Comparison of ENCODE assay signal across 8 cellular contexts in the genomic region with DNA sequence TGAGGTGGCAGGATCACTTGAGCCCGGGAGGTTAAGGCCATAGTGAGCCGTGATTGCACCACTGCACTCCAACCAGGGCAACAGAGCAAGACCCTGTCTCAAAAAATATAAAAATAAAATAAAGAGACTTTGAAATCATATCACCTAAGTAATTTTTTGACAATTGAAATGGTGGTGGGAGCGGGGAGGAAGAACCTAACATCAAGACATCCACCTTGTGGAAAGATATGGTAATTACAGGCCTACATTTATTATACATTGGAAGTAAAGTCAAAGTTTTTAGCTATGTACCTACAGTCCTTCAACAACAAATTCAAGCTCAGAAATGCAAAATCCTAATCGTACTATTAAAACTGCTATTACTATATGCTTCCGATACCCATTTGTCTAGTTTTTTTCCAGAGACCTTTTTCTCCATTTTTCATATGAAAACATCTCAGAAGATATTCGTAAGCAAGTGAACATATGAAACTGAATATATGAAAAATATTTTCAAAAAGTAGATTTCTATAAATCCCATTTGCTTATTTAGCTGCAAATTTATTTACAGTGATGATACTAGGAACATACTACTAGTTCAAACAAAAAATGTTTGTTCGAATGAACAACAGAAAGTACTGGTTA.
A peak's percentile ranks its signal among the peaks of the same experiment; 100 is the strongest.
DNase-seq lines count a peak whose midpoint lies in the region; ATAC-seq, FAIRE-seq and TF ChIP-seq lines count a peak whose summit lies in the region.

No MANE protein-coding gene starts in this region.

- H3K27me3 ChIP-seq in right cardiac atrium (ENCODE audit: control insufficient read depth, insufficient read depth) (no peaks in the 10 kb centered on the region), K562 (ENCODE audit: control insufficient read depth in 2 of 2, insufficient read depth in 2 of 2, low read length in 2 of 2) (no peaks in the 10 kb centered on the region), liver (ENCODE audit: control insufficient read depth in 4 of 4, insufficient read depth in 4 of 4, low read length in 3 of 4) (no peaks in the 10 kb centered on the region)

- no peak for TF ChIP-seq POLR2A in K562 (conservative IDR thresholded peaks at IDR 0.05)

- no peaks in the 10 kb centered on the region for H3K9me1 ChIP-seq in K562 (ENCODE audit: control insufficient read depth, insufficient read depth, low read length)

- peak; percentile 12 to 45; a peak in 2 of 4 replicates for TF ChIP-seq RAD21 in K562 (CRISPR knock-in tag; conservative IDR thresholded peaks at IDR 0.05 in 1 of 2, IDR thresholded peaks at IDR 0.05 in 1 of 2)
- TF ChIP-seq RAD21 in liver (IDR thresholded peaks at IDR 0.05) = peak; percentile 64 to 68

- H3K9me3 Mint-ChIP-seq in activated T-helper 17 cell treated with anti-CD3 and anti-CD28 coated beads, Interleukin-2, amount 50 U/mL, for 72 hours = no peaks in the 10 kb centered on the region

- H3K36me3 Mint-ChIP-seq in activated T-helper 17 cell treated with anti-CD3 and anti-CD28 coated beads, Interleukin-2, amount 50 U/mL, for 72 hours (ENCODE audit: low read depth) = no peaks in the 10 kb centered on the region

- H3K9me3 ChIP-seq in right cardiac atrium (ENCODE audit: control insufficient read depth, low read length) (no peaks in the 10 kb centered on the region), K562 (replicated peaks; ENCODE audit: control insufficient read depth, insufficient read depth, low read depth, low read length) (no peaks in the 10 kb centered on the region), liver (ENCODE audit: control insufficient read depth in 4 of 4, low read length in 3 of 4) (no peaks in the 10 kb centered on the region)

- peak; percentile 72 for FAIRE-seq in K562 (lab: Jason Lieb, UNC)

- H3K79me2 ChIP-seq in K562 (ENCODE audit: control insufficient read depth, insufficient read depth, low read length) = no peaks in the 10 kb centered on the region

- H3K27ac Mint-ChIP-seq in activated T-helper 17 cell treated with anti-CD3 and anti-CD28 coated beads, Interleukin-2, amount 50 U/mL, for 72 hours = no peak overlapping the region

- no peak overlapping the region for H3K4me2 ChIP-seq in K562 (ENCODE audit: insufficient read depth, low read length)

- intact Hi-C loops in Right ventricle myocardium superior (cut with DNase I) (no loop called here), right cardiac atrium (cut with DNase I) (loop anchor here in 3 of 4 donors (2.0 to 5.0 kb wide), 3 partner anchors 65 to 68 kb away; no protein-coding TSS in a partner anchor), K562 (cut with micrococcal nuclease) (loop anchor here (1.0 kb wide), 1 partner anchor 67 kb away; no protein-coding TSS in a partner anchor)

- CTCF ChIA-PET in K562 (lab: Yijun Ruan, JAX; ENCODE audit: low intra/inter-chr PET ratio) = interaction anchor here (0.6 kb wide), 1 partner anchor 251 kb away, joined by 3 read pairs; no protein-coding TSS in a partner anchor

- in situ Hi-C loops in K562 (cut with MboI) = no loop called here

- H3K4me1 Mint-ChIP-seq in activated T-helper 17 cell treated with anti-CD3 and anti-CD28 coated beads, Interleukin-2, amount 50 U/mL, for 72 hours = no peaks in the 10 kb centered on the region

- H3K9ac ChIP-seq in K562 (ENCODE audit: insufficient read depth in 1 of 2, low read depth in 2 of 2, low read length in 2 of 2) = no peak overlapping the region
- H3K9ac ChIP-seq in liver (ENCODE audit: low read depth in 1 of 2, low read length in 2 of 2) = no peak overlapping the region

- DNase-seq in Right ventricle myocardium superior (no peak), right cardiac atrium (no peak), NCI-H2107 (lab: John Stamatoyannopoulos, UW) (peak; percentile 18), K562 (ENCODE audit: extremely low read depth in 1 of 4, low spot score in 3 of 4) (peak; percentile 30 to 38 (median 35))

- no peak overlapping the region for H2AFZ ChIP-seq in K562 (ENCODE audit: low read depth, low read length)

- H3K27ac ChIP-seq in right cardiac atrium (ENCODE audit: low read length) = no peak overlapping the region
- H3K27ac ChIP-seq in K562 (ENCODE audit: extremely low read depth, low read depth, low read length) = no peak overlapping the region
- no peak overlapping the region for H3K27ac ChIP-seq in liver (ENCODE audit: low read depth in 1 of 2, low read length in 2 of 2)

- H3K4me3 Mint-ChIP-seq in activated T-helper 17 cell treated with anti-CD3 and anti-CD28 coated beads, Interleukin-2, amount 50 U/mL, for 72 hours = no peak overlapping the region

- ATAC-seq in Right ventricle myocardium superior (ENCODE audit: poor library complexity) = peak; percentile 61
- no peak for ATAC-seq in right cardiac atrium
- ATAC-seq in K562 = peak; percentile 72
- no peak for ATAC-seq in HG03442 (IDR thresholded peaks at IDR 0.05; ENCODE audit: unreplicated experiment)
- ATAC-seq in HG03108 (IDR thresholded peaks at IDR 0.05; ENCODE audit: unreplicated experiment) = no peak
- ATAC-seq in activated T-helper 17 cell treated with anti-CD3 and anti-CD28 coated beads, Interleukin-2, amount 50 U/mL, for 72 hours (replicated peaks) = no peak

- H3K4me3 ChIP-seq in right cardiac atrium (ENCODE audit: low read length) (no peak overlapping the region), K562 (no peak overlapping the region), liver (ENCODE audit: low read depth in 1 of 3, low read length in 3 of 3) (no peak overlapping the region)

- BruUV-seq in K562 (replicated peaks; lab: Mats Ljungman, UMichigan) = no TSS peak

- no peaks in the 10 kb centered on the region for H4K20me1 ChIP-seq in K562 (replicated peaks; ENCODE audit: control insufficient read depth, insufficient read depth, low read length)

- no peaks in the 10 kb centered on the region for H3K4me1 ChIP-seq in right cardiac atrium (ENCODE audit: control insufficient read depth, insufficient read depth, low read length)
- no peaks in the 10 kb centered on the region for H3K4me1 ChIP-seq in K562 (replicated peaks in 1 of 2; ENCODE audit: control insufficient read depth in 2 of 2, insufficient read depth in 2 of 2, low read length in 2 of 2)
- H3K4me1 ChIP-seq in liver (ENCODE audit: control insufficient read depth in 4 of 4, insufficient read depth in 4 of 4, low read length in 3 of 4) = no peaks in the 10 kb centered on the region

- TF ChIP-seq EP300 in K562 (IDR thresholded peaks at IDR 0.05; ENCODE audit: low read length) = no peak

- no peaks in the 10 kb centered on the region for H3K36me3 ChIP-seq in K562 (ENCODE audit: control insufficient read depth, insufficient read depth, low read length)
- H3K36me3 ChIP-seq in liver (ENCODE audit: control insufficient read depth in 4 of 4, insufficient read depth in 3 of 4, low read depth in 1 of 4, low read length in 3 of 4) = no peaks in the 10 kb centered on the region

- TF ChIP-seq CTCF in K562 (IDR thresholded peaks at IDR 0.05 in 2 of 3, conservative IDR thresholded peaks at IDR 0.05 in 1 of 3; ENCODE audit: insufficient read depth in 2 of 3, low read depth in 1 of 3, low read length in 3 of 3) (peak; percentile 24 to 61 (median 46); a peak in 4 of 6 replicates), liver (IDR thresholded peaks at IDR 0.05; ENCODE audit: low read depth, low read length, missing input control) (peak; percentile 73)

- POLR2A ChIA-PET in K562 (lab: Yijun Ruan, JAX) = interaction anchor here (0.9 kb wide), 1 partner anchor 11 kb away, joined by 3 read pairs; no protein-coding TSS in a partner anchor

- 65% methylated on average over 7 of the region's 7 CpGs for WGBS in right cardiac atrium
- 4% methylated on average over 7 of the region's 7 CpGs for WGBS in K562 (ENCODE audit: insufficient coverage, low coverage, missing lambda C conversion rate)
- 57% methylated on average over 7 of the region's 7 CpGs for WGBS in liver

- H3K27me3 Mint-ChIP-seq in activated T-helper 17 cell treated with anti-CD3 and anti-CD28 coated beads, Interleukin-2, amount 50 U/mL, for 72 hours = no peaks in the 10 kb centered on the region

TF ChIP-seq in liver, 16 proteins besides CTCF, POLR2A, EP300 and RAD21 (continues in another document):
- TF ChIP-seq EGR1 (IDR thresholded peaks at IDR 0.05; ENCODE audit: low read depth in 2 of 2) (no peak), SP1 (IDR thresholded peaks at IDR 0.05) (no peak), HNF4A (conservative IDR thresholded peaks at IDR 0.05) (no peak), TAF1 (conservative IDR thresholded peaks at IDR 0.05) (no peak), HNF4G (IDR thresholded peaks at IDR 0.05) (no peak)
- TF ChIP-seq, protein P1, sequence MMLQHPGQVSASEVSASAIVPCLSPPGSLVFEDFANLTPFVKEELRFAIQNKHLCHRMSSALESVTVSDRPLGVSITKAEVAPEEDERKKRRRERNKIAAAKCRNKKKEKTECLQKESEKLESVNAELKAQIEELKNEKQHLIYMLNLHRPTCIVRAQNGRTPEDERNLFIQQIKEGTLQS (IDR thresholded peaks at IDR 0.05) = no peak
- TF ChIP-seq, protein P2, sequence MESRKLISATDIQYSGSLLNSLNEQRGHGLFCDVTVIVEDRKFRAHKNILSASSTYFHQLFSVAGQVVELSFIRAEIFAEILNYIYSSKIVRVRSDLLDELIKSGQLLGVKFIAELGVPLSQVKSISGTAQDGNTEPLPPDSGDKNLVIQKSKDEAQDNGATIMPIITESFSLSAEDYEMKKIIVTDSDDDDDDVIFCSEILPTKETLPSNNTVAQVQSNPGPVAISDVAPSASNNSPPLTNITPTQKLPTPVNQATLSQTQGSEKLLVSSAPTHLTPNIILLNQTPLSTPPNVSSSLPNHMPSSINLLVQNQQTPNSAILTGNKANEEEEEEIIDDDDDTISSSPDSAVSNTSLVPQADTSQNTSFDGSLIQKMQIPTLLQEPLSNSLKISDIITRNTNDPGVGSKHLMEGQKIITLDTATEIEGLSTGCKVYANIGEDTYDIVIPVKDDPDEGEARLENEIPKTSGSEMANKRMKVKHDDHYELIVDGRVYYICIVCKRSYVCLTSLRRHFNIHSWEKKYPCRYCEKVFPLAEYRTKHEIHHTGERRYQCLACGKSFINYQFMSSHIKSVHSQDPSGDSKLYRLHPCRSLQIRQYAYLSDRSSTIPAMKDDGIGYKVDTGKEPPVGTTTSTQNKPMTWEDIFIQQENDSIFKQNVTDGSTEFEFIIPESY (IDR thresholded peaks at IDR 0.05) = no peak

Comparison
In these comparisons a context has a peak if more than half of its experiments do, and no peak if none do; other contexts are left out.
1. ATAC-seq: peak in Right ventricle myocardium superior (single experiment) and K562 (single experiment); none in right cardiac atrium (0 of 2), HG03442 (single experiment), HG03108 (single experiment) and activated T-helper 17 cell treated with anti-CD3 and anti-CD28 coated beads, Interleukin-2, amount 50 U/mL, for 72 hours (single experiment).
2. DNase-seq: peak in NCI-H2107 (single experiment) and K562 (4 of 4); none in Right ventricle myocardium superior (single experiment) and right cardiac atrium (0 of 3).